ENCODE assay signal across 38 cellular contexts in the genomic region with DNA sequence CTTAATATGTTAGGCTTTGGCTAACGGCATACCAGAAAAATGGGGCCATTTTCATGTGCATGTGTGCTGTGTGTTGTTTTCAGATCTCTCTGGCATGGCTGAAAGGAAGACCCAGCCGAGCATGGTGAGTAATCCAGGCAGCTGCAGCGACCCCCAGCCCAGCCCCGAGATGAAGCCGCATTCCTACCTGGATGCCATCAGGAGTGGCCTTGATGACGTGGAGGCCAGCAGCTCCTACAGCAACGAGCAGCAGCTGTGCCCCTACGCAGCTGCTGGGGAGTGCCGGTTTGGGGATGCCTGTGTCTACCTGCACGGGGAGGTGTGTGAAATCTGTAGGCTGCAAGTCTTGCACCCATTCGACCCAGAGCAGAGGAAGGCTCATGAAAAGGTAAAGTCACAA. TPM values are rescaled to one million over a fixed set of nuclear protein-coding genes. Genes with fewer than 3 reads are reported as not detected.
"Had no signal": no experiment of that assay in that cellular context is flagged by ENCODE, and none has a peak within 500 bp of the region (broad histone marks: within the 10 kb centered on the region; RNA-seq: fewer than 3 reads in every experiment).

No MANE protein-coding gene starts in this region.

- DNase-seq: activated B cell treated with CpG ODN at 0.5 μM for 24 hours; activated CD4-positive, alpha-beta memory T cell treated with anti-CD3 and anti-CD28 coated beads for 36 hours; activated CD4-positive, alpha-beta T cell treated with anti-CD3 and anti-CD28 coated beads for 36 hours; activated CD4-positive, alpha-beta T cell treated with anti-CD3 and anti-CD28 coated beads, Interleukin-2, amount 10 ng/mL, durations not matched to agents 24 days and 14 days; activated CD8-positive, alpha-beta memory T cell treated with anti-CD3 and anti-CD28 coated beads, Interleukin-2, amount 10 ng/mL, durations not matched to agents 7 days and 5 days; activated CD8-positive, alpha-beta memory T cell treated with anti-CD3 and anti-CD28 coated beads, Interleukin-2, amount 50 U/mL, for 4 hours; activated CD8-positive, alpha-beta T cell treated with anti-CD3 and anti-CD28 coated beads, Interleukin-2, amount 10 ng/mL, durations not matched to agents 7 days and 5 days; activated gamma-delta T cell; activated naive CD4-positive, alpha-beta T cell; activated naive CD4-positive, alpha-beta T cell treated with anti-CD3 and anti-CD28 coated beads, Interleukin-2, amount 10 ng/mL, durations not matched to agents 7 days and 5 days; activated naive CD8-positive, alpha-beta T cell treated with anti-CD3 and anti-CD28 coated beads, Interleukin-2, amount 10 ng/mL, durations not matched to agents 7 days and 5 days; activated T-cell treated with anti-CD3 and anti-CD28 coated beads, Interleukin-2, amount 50 U/mL, for 1 hour; activated T-cell treated with anti-CD3 and anti-CD28 coated beads, Interleukin-2, amount 50 U/mL, for 48 hours; anterior cingulate cortex; body of pancreas; caudate nucleus; cortex of kidney; dermis blood vessel endothelial cell; effector CD4-positive, alpha-beta T cell; effector memory CD8-positive, alpha-beta T cell; foreskin keratinocyte; gastrocnemius medialis; glutamatergic neuron; heart left ventricle; T-helper 1 cell; T-helper 17 cell; T1000; WERI-Rb-1 had no signal

- H3K9me3 ChIP-seq: body of pancreas, esophagus muscularis mucosa, gastrocnemius medialis had no signal

- H3K9me3 Mint-ChIP-seq: activated naive CD8-positive, alpha-beta T cell treated with anti-CD3 and anti-CD28 coated beads, Interleukin-2, amount 10 ng/mL, durations not matched to agents 7 days and 5 days; effector memory CD8-positive, alpha-beta T cell had no signal

- FAIRE-seq: colon, endometrium had no signal

- H3K4me3 ChIP-seq: body of pancreas, esophagus muscularis mucosa, gastrocnemius medialis, heart left ventricle had no signal

- H3K27me3 ChIP-seq: body of pancreas, esophagus muscularis mucosa, foreskin keratinocyte, gastrocnemius medialis, heart left ventricle had no signal

- H3K27ac ChIP-seq: body of pancreas, esophagus muscularis mucosa, foreskin keratinocyte, gastrocnemius medialis, heart left ventricle, WERI-Rb-1 had no signal

- H3K27ac Mint-ChIP-seq: activated B cell treated with CpG ODN at 0.5 μM for 24 hours; activated CD4-positive, alpha-beta memory T cell treated with anti-CD3 and anti-CD28 coated beads for 36 hours; activated CD4-positive, alpha-beta T cell treated with anti-CD3 and anti-CD28 coated beads for 36 hours; activated CD4-positive, alpha-beta T cell treated with anti-CD3 and anti-CD28 coated beads, Interleukin-2, amount 10 ng/mL, durations not matched to agents 24 days and 14 days; activated CD8-positive, alpha-beta memory T cell treated with anti-CD3 and anti-CD28 coated beads, Interleukin-2, amount 10 ng/mL, durations not matched to agents 7 days and 5 days; activated CD8-positive, alpha-beta T cell treated with anti-CD3 and anti-CD28 coated beads, Interleukin-2, amount 10 ng/mL, durations not matched to agents 7 days and 5 days; activated naive CD4-positive, alpha-beta T cell treated with anti-CD3 and anti-CD28 coated beads, Interleukin-2, amount 50 U/mL, for 72 hours; activated naive CD8-positive, alpha-beta T cell treated with anti-CD3 and anti-CD28 coated beads, Interleukin-2, amount 10 ng/mL, durations not matched to agents 7 days and 5 days; activated T-helper 1 cell treated with anti-CD3 and anti-CD28 coated beads, Interleukin-12 subunit alpha, Interleukin-12 subunit beta, Interleukin-2, Interleukin-4 antibody, amounts not matched to agents 30 ng/mL and 10 ng/mL and 1 ng/mL, durations not matched to agents 14 hours and 24 hours and 36 hours; activated T-helper 2 cell treated with anti-CD3 and anti-CD28 coated beads, Interferon-gamma antibody, Interleukin-2, Interleukin-4, amounts not matched to agents 10 μg/mL and 5 μg/mL and 100 μg/mL, durations not matched to agents 14 hours and 24 hours and 36 hours; T-helper 17 cell; T-helper 2 cell treated with Interferon-gamma antibody and Interleukin-4, amounts not matched to agents 5 μg/mL and 100 μg/mL, for 36 hours had no signal

- ATAC-seq: activated CD4-positive, alpha-beta T cell treated with anti-CD3 and anti-CD28 coated beads for 36 hours; activated CD4-positive, CD25-positive, alpha-beta regulatory T cell treated with anti-CD3 and anti-CD28 coated beads, Interleukin-2, amount 50 U/mL, for 24 hours; activated CD8-positive, alpha-beta memory T cell treated with anti-CD3 and anti-CD28 coated beads, Interleukin-2, amount 10 ng/mL, durations not matched to agents 7 days and 5 days; activated CD8-positive, alpha-beta T cell treated with anti-CD3 and anti-CD28 coated beads, Interleukin-2, amount 10 ng/mL, durations not matched to agents 7 days and 5 days; activated naive CD4-positive, alpha-beta T cell treated with anti-CD3 and anti-CD28 coated beads, Interleukin-2, amount 50 U/mL, for 72 hours; body of pancreas; effector memory CD8-positive, alpha-beta T cell; foreskin keratinocyte; gastrocnemius medialis; heart left ventricle; T-helper 17 cell had no signal

- H3K4me3 Mint-ChIP-seq: activated B cell treated with CpG ODN at 0.5 μM for 24 hours; activated CD4-positive, alpha-beta memory T cell treated with anti-CD3 and anti-CD28 coated beads for 36 hours; activated CD4-positive, alpha-beta T cell treated with anti-CD3 and anti-CD28 coated beads for 36 hours; activated CD4-positive, alpha-beta T cell treated with anti-CD3 and anti-CD28 coated beads, Interleukin-2, amount 10 ng/mL, durations not matched to agents 24 days and 14 days; activated CD8-positive, alpha-beta memory T cell treated with anti-CD3 and anti-CD28 coated beads, Interleukin-2, amount 10 ng/mL, durations not matched to agents 7 days and 5 days; activated CD8-positive, alpha-beta T cell treated with anti-CD3 and anti-CD28 coated beads, Interleukin-2, amount 10 ng/mL, durations not matched to agents 7 days and 5 days; activated naive CD4-positive, alpha-beta T cell treated with anti-CD3 and anti-CD28 coated beads, Interleukin-2, amount 10 ng/mL, durations not matched to agents 7 days and 5 days; activated naive CD8-positive, alpha-beta T cell treated with anti-CD3 and anti-CD28 coated beads, Interleukin-2, amount 10 ng/mL, durations not matched to agents 7 days and 5 days; activated T-helper 1 cell treated with anti-CD3 and anti-CD28 coated beads, Interleukin-12 subunit alpha, Interleukin-12 subunit beta, Interleukin-2, Interleukin-4 antibody, amounts not matched to agents 30 ng/mL and 10 ng/mL and 1 ng/mL, durations not matched to agents 14 hours and 24 hours and 36 hours; effector memory CD8-positive, alpha-beta T cell; T-helper 17 cell; T-helper 2 cell treated with Interferon-gamma antibody and Interleukin-4, amounts not matched to agents 5 μg/mL and 100 μg/mL, for 36 hours had no signal

- H3K4me1 Mint-ChIP-seq: activated CD8-positive, alpha-beta memory T cell treated with anti-CD3 and anti-CD28 coated beads, Interleukin-2, amount 10 ng/mL, durations not matched to agents 7 days and 5 days had no signal

- H3K27me3 Mint-ChIP-seq: activated B cell treated with CpG ODN at 0.5 μM for 24 hours; activated CD4-positive, alpha-beta memory T cell treated with anti-CD3 and anti-CD28 coated beads for 36 hours; activated CD4-positive, alpha-beta T cell treated with anti-CD3 and anti-CD28 coated beads for 36 hours; activated CD4-positive, alpha-beta T cell treated with anti-CD3 and anti-CD28 coated beads, Interleukin-2, amount 10 ng/mL, durations not matched to agents 24 days and 14 days; activated CD8-positive, alpha-beta memory T cell treated with anti-CD3 and anti-CD28 coated beads, Interleukin-2, amount 10 ng/mL, durations not matched to agents 7 days and 5 days; activated naive CD4-positive, alpha-beta T cell treated with anti-CD3 and anti-CD28 coated beads, Interleukin-2, amount 10 ng/mL, durations not matched to agents 7 days and 5 days; activated naive CD8-positive, alpha-beta T cell treated with anti-CD3 and anti-CD28 coated beads, Interleukin-2, amount 10 ng/mL, durations not matched to agents 7 days and 5 days; effector memory CD8-positive, alpha-beta T cell; T-helper 17 cell had no signal

RNA-seq across cellular contexts. Expression of gene MKRN2OS, which starts 26.7 kb away (rescaled TPM):
- total RNA-seq: activated B cell treated with CpG ODN at 0.5 μM for 24 hours; activated CD4-positive, alpha-beta memory T cell treated with anti-CD3 and anti-CD28 coated beads for 36 hours; activated CD4-positive, alpha-beta T cell treated with anti-CD3 and anti-CD28 coated beads for 36 hours; activated CD4-positive, alpha-beta T cell treated with anti-CD3 and anti-CD28 coated beads, Interleukin-2, amount 10 ng/mL, durations not matched to agents 24 days and 14 days; activated CD8-positive, alpha-beta memory T cell treated with anti-CD3 and anti-CD28 coated beads for 36 hours; activated CD8-positive, alpha-beta memory T cell treated with anti-CD3 and anti-CD28 coated beads, Interleukin-2, amount 10 ng/mL, durations not matched to agents 7 days and 5 days; activated CD8-positive, alpha-beta T cell treated with anti-CD3 and anti-CD28 coated beads, Interleukin-2, amount 10 ng/mL, durations not matched to agents 7 days and 5 days; activated naive CD4-positive, alpha-beta T cell treated with anti-CD3 and anti-CD28 coated beads, Interleukin-2, amount 50 U/mL, for 72 hours; activated naive CD8-positive, alpha-beta T cell treated with anti-CD3 and anti-CD28 coated beads, Interleukin-2, amount 10 ng/mL, durations not matched to agents 7 days and 5 days; activated T-helper 1 cell treated with anti-CD3 and anti-CD28 coated beads, Interleukin-12 subunit alpha, Interleukin-12 subunit beta, Interleukin-2, Interleukin-4 antibody, amounts not matched to agents 30 ng/mL and 10 ng/mL and 1 ng/mL, durations not matched to agents 14 hours and 24 hours and 36 hours; activated T-helper 2 cell treated with anti-CD3 and anti-CD28 coated beads, Interferon-gamma antibody, Interleukin-2, Interleukin-4, amounts not matched to agents 10 μg/mL and 5 μg/mL and 100 μg/mL, durations not matched to agents 14 hours and 24 hours and 36 hours; chondrocyte; dermis blood vessel endothelial cell; esophagus muscularis mucosa; T-helper 17 cell had no signal
